Comparison of ENCODE assay signal across 1 cellular context in the genomic region with DNA sequence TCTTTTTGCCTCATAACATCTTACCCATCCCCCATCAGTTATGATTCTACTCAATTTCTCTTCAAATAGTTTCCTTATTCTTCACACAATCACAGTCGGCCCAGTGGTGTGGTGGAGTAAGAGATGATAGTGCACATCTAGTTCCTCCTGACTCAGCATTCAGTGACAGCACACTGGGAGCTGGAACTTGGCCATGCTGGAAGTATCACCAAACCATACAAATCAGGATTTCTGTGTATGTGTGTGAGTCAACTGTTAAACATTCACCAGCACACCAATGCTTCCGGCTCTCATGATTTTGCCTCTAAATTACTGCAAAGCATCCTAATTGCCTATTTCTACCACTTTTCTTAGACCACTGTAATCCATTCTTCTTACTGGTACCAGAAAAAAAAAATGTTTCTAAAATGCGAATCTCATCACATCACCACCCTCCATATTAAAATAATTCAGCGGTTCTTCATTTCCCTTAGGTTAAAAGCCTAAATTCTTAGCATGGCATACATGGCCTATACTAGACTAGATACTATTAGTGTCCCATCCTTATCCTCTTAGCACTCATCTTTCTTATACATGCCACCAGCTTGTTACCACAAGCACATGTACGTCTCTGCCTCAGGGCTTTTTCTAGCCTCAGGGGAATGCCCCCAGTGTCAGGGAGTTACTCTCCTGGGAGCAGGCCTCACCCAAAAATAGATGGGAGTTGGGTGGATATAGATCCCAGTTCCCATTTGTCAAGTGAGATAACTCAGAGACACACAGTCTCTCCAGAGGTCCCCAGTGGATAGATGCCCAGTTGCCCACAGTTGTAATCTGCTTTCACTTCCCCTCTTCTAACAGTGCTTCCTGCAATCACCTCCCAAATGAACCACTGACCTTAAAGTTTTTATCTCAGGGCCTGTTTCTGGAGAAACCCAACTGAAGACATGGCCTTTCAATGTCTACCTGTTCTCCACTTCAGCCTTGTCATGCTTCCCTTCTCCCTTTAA.
TF ChIP-seq lines count a peak whose summit lies in the region.

No MANE protein-coding gene starts in this region.

TF ChIP-seq in HepG2, 621 proteins besides CTCF, POLR2A, EP300 and RAD21 (continued from another document):
- TF ChIP-seq, protein P1, sequence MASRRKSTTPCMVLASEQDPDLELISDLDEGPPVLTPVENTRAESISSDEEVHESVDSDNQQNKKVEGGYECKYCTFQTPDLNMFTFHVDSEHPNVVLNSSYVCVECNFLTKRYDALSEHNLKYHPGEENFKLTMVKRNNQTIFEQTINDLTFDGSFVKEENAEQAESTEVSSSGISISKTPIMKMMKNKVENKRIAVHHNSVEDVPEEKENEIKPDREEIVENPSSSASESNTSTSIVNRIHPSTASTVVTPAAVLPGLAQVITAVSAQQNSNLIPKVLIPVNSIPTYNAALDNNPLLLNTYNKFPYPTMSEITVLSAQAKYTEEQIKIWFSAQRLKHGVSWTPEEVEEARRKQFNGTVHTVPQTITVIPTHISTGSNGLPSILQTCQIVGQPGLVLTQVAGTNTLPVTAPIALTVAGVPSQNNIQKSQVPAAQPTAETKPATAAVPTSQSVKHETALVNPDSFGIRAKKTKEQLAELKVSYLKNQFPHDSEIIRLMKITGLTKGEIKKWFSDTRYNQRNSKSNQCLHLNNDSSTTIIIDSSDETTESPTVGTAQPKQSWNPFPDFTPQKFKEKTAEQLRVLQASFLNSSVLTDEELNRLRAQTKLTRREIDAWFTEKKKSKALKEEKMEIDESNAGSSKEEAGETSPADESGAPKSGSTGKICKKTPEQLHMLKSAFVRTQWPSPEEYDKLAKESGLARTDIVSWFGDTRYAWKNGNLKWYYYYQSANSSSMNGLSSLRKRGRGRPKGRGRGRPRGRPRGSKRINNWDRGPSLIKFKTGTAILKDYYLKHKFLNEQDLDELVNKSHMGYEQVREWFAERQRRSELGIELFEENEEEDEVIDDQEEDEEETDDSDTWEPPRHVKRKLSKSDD (CRISPR knock-in tag; IDR thresholded peaks at IDR 0.05; ENCODE audit: low read depth) = no peak
